In the genomic region with DNA sequence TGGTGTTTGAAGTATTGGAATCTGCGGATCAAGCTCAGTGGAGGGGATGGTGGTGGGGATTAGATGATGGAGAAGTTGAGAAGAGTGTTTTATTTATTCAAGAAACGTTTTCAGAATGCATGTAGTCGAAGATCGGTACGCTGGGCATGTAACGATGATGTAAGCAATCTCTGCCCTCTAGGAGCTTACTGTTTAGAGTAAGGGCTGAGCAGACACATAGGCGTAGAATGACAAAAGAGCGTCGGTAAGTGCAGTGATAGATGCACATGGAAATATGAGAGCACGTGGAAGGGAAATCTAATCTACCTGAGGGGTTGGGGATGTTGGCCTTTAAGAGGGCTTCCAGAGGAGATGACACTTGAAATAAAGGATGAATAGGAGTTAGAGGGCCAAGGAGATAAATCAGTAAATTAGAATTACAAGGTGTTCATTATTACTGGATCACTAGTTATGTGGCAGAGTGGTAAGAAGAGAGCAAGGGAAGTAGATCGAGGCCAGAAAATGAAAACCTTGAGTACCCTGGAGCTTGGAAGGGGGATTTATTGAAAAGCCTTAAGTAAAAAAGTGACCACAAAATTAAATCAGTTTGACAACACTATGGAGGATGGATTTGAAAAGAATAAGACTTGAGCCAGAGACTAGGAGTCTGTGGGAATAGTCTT, we compare ENCODE assay signal across 1 cellular context.
TF ChIP-seq lines count a peak whose summit lies in the region.

No MANE protein-coding gene starts in this region.

TF ChIP-seq in endothelial cell of umbilical vein, 7 proteins besides CTCF, POLR2A, EP300 and RAD21 (continued from another document):
- no peak for TF ChIP-seq POLR2AphosphoS5 (IDR thresholded peaks at IDR 0.05; ENCODE audit: insufficient read depth, low read depth, low read length)
- no peak for TF ChIP-seq FOS (IDR thresholded peaks at IDR 0.05; ENCODE audit: borderline replicate concordance, insufficient read depth, low read length)
- TF ChIP-seq JUN (IDR thresholded peaks at IDR 0.05; ENCODE audit: borderline replicate concordance, insufficient read depth, insufficient read length, low read depth): no peak
